In the genomic region with DNA sequence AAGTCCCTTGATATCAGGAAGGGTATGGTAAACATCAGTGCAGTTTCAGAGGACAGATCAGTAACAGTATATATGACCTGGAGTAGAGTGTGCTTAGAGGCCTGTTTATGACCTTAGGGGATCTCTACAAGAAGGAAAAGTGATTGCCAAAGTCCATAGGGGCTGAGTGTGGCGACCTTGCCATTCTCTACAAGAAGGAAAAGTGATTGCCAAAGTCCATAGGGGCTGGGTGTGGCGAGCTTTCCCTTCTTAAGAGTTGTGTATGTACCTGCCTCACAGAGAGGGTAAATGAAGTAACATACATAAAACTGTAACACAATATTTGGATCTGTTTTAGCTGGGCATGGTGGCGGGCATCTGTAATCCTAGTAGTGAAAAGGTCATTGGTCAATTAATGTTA, we compare ENCODE assay signal across 30 cellular contexts. TPM values are rescaled to one million over a fixed set of nuclear protein-coding genes. Genes with fewer than 3 reads are reported as not detected.
"Had no signal": no experiment of that assay in that cellular context is flagged by ENCODE, and none has a peak within 500 bp of the region (broad histone marks: within the 10 kb centered on the region; RNA-seq: fewer than 3 reads in every experiment).

No MANE protein-coding gene starts in this region.

- H3K27ac Mint-ChIP-seq: activated CD8-positive, alpha-beta T cell treated with anti-CD3 and anti-CD28 coated beads for 36 hours; activated naive CD8-positive, alpha-beta T cell treated with anti-CD3 and anti-CD28 coated beads for 36 hours; mesothelial cell of epicardium; stimulated activated effector memory CD8-positive, alpha-beta T cell treated with anti-CD3 and anti-CD28 coated beads, Interleukin-12 subunit alpha, Interleukin-12 subunit beta, amount 100 ng/mL, for 72 hours; stimulated activated naive CD8-positive, alpha-beta T cell treated with anti-CD3 and anti-CD28 coated beads, Interleukin-15, Interleukin-2, amounts not matched to agents 100 ng/mL and 50 ng/mL, for 24 hours had no signal

- ATAC-seq: activated CD8-positive, alpha-beta T cell treated with anti-CD3 and anti-CD28 coated beads for 36 hours; body of pancreas; left ventricle myocardium superior; sciatic nerve; stimulated activated effector memory CD8-positive, alpha-beta T cell treated with anti-CD3 and anti-CD28 coated beads, Interleukin-12 subunit alpha, Interleukin-12 subunit beta, amount 100 ng/mL, for 72 hours had no signal

- H3K4me1 ChIP-seq: upper lobe of left lung, vagina had no signal

- H3K27me3 ChIP-seq: adrenal gland, body of pancreas, dorsolateral prefrontal cortex, neutrophil, ovary, upper lobe of left lung, vagina had no signal

- H3K4me3 ChIP-seq: adrenal gland, body of pancreas, dorsolateral prefrontal cortex, ovary, prostate gland, skin epidermis, thoracic aorta, upper lobe of left lung, vagina had no signal

- DNase-seq: activated CD4-positive, alpha-beta T cell treated with anti-CD3 and anti-CD28 coated beads, Interleukin-2, amount 50 U/mL, for 1 hour; activated CD4-positive, CD25-positive, alpha-beta regulatory T cell treated with anti-CD3 and anti-CD28 coated beads, Interleukin-2, amount 50 U/mL, for 72 hours; activated CD8-positive, alpha-beta T cell treated with anti-CD3 and anti-CD28 coated beads for 36 hours; activated effector memory CD4-positive, alpha-beta T cell treated with anti-CD3 and anti-CD28 coated beads, Interleukin-2, amount 50 U/mL, for 16 hours; activated naive CD4-positive, alpha-beta T cell treated with anti-CD3 and anti-CD28 coated beads for 36 hours; activated naive CD8-positive, alpha-beta T cell treated with anti-CD3 and anti-CD28 coated beads for 36 hours; adrenal gland; aorta; body of pancreas; dorsolateral prefrontal cortex; effector memory CD4-positive, alpha-beta T cell; islet precursor cell; left ventricle myocardium superior; nephron progenitor cell; ovary; retina; stimulated activated CD4-positive, alpha-beta T cell treated with anti-CD3 and anti-CD28 coated beads, Interleukin-4, amount 100 ng/mL, for 24 hours; T-helper 2 cell; upper lobe of left lung had no signal

- H3K9me3 ChIP-seq: adrenal gland, body of pancreas, neutrophil, ovary, prostate gland, thoracic aorta, upper lobe of left lung, vagina had no signal

- H3K9me3 Mint-ChIP-seq: activated CD8-positive, alpha-beta T cell treated with anti-CD3 and anti-CD28 coated beads for 36 hours; activated naive CD4-positive, alpha-beta T cell treated with anti-CD3 and anti-CD28 coated beads for 36 hours; activated naive CD8-positive, alpha-beta T cell treated with anti-CD3 and anti-CD28 coated beads for 36 hours; mesothelial cell of epicardium; nephron progenitor cell; stimulated activated effector memory CD8-positive, alpha-beta T cell treated with anti-CD3 and anti-CD28 coated beads, Interleukin-12 subunit alpha, Interleukin-12 subunit beta, amount 100 ng/mL, for 72 hours; stimulated activated naive CD8-positive, alpha-beta T cell treated with anti-CD3 and anti-CD28 coated beads, Interleukin-15, Interleukin-2, amounts not matched to agents 100 ng/mL and 50 ng/mL, for 24 hours had no signal

- H3K4me3 Mint-ChIP-seq: activated CD8-positive, alpha-beta T cell treated with anti-CD3 and anti-CD28 coated beads for 36 hours; activated naive CD4-positive, alpha-beta T cell treated with anti-CD3 and anti-CD28 coated beads for 36 hours; activated naive CD8-positive, alpha-beta T cell treated with anti-CD3 and anti-CD28 coated beads for 36 hours; mesothelial cell of epicardium; nephron progenitor cell; stimulated activated effector memory CD8-positive, alpha-beta T cell treated with anti-CD3 and anti-CD28 coated beads, Interleukin-12 subunit alpha, Interleukin-12 subunit beta, amount 100 ng/mL, for 72 hours; stimulated activated naive CD8-positive, alpha-beta T cell treated with anti-CD3 and anti-CD28 coated beads, Interleukin-15, Interleukin-2, amounts not matched to agents 100 ng/mL and 50 ng/mL, for 24 hours had no signal

- H3K4me1 Mint-ChIP-seq: nephron progenitor cell had no signal

- H3K27ac ChIP-seq: body of pancreas, dorsolateral prefrontal cortex, neutrophil, ovary, prostate gland, skin epidermis, thoracic aorta, upper lobe of left lung, vagina had no signal

- H3K36me3 ChIP-seq: ovary, prostate gland had no signal

- H3K27me3 Mint-ChIP-seq: activated CD8-positive, alpha-beta T cell treated with anti-CD3 and anti-CD28 coated beads for 36 hours; activated naive CD8-positive, alpha-beta T cell treated with anti-CD3 and anti-CD28 coated beads for 36 hours; stimulated activated naive CD8-positive, alpha-beta T cell treated with anti-CD3 and anti-CD28 coated beads, Interleukin-15, Interleukin-2, amounts not matched to agents 100 ng/mL and 50 ng/mL, for 24 hours had no signal

RNA-seq across cellular contexts. Expression of a gene that starts 28.4 kb away (rescaled TPM):
- total RNA-seq: aorta, epithelial cell of proximal tubule, left ventricle myocardium superior, lung microvascular endothelial cell, thoracic aorta, vagina had no signal
- polyA plus RNA-seq: aorta had no signal
